Comparison of ENCODE assay signal across 11 cellular contexts in the genomic region with DNA sequence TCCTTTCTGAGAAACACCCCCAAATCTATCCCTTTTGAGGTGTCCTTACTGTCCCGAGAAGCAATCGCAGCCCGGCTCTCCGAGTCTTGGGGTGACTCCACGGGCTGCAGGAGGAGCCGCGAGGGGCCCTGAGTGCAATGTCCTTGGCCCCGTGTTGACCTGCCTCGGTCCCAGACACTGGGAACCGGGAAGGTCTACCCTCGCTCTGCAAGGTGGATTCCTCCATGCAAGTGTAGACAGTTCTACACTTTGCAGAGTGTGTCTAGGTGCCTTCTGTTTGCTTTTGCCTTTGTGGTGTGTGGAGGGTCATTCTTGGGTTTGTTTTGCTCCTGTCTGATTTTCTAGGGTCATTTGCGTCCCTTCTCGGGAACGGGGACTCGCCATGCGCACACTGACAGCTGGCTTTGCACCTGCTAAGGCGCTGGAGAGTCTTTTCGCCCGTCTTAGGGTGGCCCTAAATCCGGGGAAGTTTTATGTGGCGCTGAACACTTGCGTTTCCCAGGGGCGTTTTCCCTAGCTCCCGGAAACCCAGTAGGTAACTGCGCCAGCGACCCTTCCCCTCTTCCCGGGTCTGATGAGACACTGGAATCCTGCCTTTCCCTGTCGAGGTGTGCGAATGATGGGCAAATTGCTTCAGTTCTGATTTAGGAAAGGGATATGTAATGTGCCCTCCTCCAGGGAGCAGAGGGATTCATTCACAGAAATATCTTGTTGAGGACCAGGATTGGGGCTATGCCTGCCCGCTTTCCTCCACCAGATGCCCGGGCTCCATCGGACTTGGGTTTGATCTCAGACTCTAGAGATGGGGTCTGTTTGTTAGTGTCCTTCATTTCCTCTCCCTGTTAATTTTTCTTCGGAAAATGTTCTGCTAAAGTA. TPM values are rescaled to one million over a fixed set of nuclear protein-coding genes. Genes with fewer than 3 reads are reported as not detected.
A peak's percentile ranks its signal among the peaks of the same experiment; 100 is the strongest.
DNase-seq lines count a peak whose midpoint lies in the region; ATAC-seq and TF ChIP-seq lines count a peak whose summit lies in the region.
"Had no signal": no experiment of that assay in that cellular context is flagged by ENCODE, and none has a peak within 500 bp of the region (broad histone marks: within the 10 kb centered on the region; RNA-seq: fewer than 3 reads in every experiment).

No MANE protein-coding gene starts in this region.

- H3K9ac ChIP-seq in SK-N-MC (ENCODE audit: insufficient read length) (no peak overlapping the region), parathyroid adenoma (no peak overlapping the region)

- no peak overlapping the region for H3K27ac Mint-ChIP-seq in T-helper 2 cell treated with Interferon-gamma antibody and Interleukin-4, amounts not matched to agents 5 μg/mL and 100 μg/mL, for 36 hours
- H3K27ac Mint-ChIP-seq: activated naive CD4-positive, alpha-beta T cell treated with anti-CD3 and anti-CD28 coated beads, Interleukin-2, amount 50 U/mL, for 24 hours had no signal

- intact Hi-C loops in left ventricle myocardium superior (cut with micrococcal nuclease) = no loop called here

- H3K36me3 ChIP-seq in SK-N-MC (ENCODE audit: insufficient read depth, low read length) (no peaks in the 10 kb centered on the region), parathyroid adenoma (ENCODE audit: control insufficient read depth, insufficient read depth, low read length) (no peaks in the 10 kb centered on the region)

- H3K79me2 ChIP-seq in parathyroid adenoma = no peaks in the 10 kb centered on the region

- H3K4me3 ChIP-seq in SK-N-MC (peak overlapping the region; percentile 77), parathyroid adenoma (ENCODE audit: low read depth, low read length) (peak overlapping the region; percentile 74)

- H3K4me2 ChIP-seq in parathyroid adenoma (ENCODE audit: low read length) = peak overlapping the region; percentile 88

- no peak overlapping the region for H3K27ac ChIP-seq in SK-N-MC
- no peak overlapping the region for H3K27ac ChIP-seq in parathyroid adenoma

- no peak overlapping the region for H3K4me3 Mint-ChIP-seq in T-helper 2 cell treated with Interferon-gamma antibody and Interleukin-4, amounts not matched to agents 5 μg/mL and 100 μg/mL, for 36 hours
- H3K4me3 Mint-ChIP-seq: activated naive CD4-positive, alpha-beta T cell treated with anti-CD3 and anti-CD28 coated beads, Interleukin-2, amount 50 U/mL, for 24 hours had no signal

- H3K9me3 Mint-ChIP-seq in T-helper 2 cell treated with Interferon-gamma antibody and Interleukin-4, amounts not matched to agents 5 μg/mL and 100 μg/mL, for 36 hours = no peaks in the 10 kb centered on the region
- H3K9me3 Mint-ChIP-seq: activated naive CD4-positive, alpha-beta T cell treated with anti-CD3 and anti-CD28 coated beads, Interleukin-2, amount 50 U/mL, for 24 hours had no signal

- H3K9me3 ChIP-seq in SK-N-MC (ENCODE audit: low read depth, low read length) (no peaks in the 10 kb centered on the region), parathyroid adenoma (ENCODE audit: control insufficient read depth, low read length) (no peaks in the 10 kb centered on the region)

- H3K4me1 Mint-ChIP-seq in T-helper 2 cell treated with Interferon-gamma antibody and Interleukin-4, amounts not matched to agents 5 μg/mL and 100 μg/mL, for 36 hours (ENCODE audit: low read depth) = no peaks in the 10 kb centered on the region

- peaks cover 34% of the 10 kb centered on the region for H3K27me3 Mint-ChIP-seq in T-helper 2 cell treated with Interferon-gamma antibody and Interleukin-4, amounts not matched to agents 5 μg/mL and 100 μg/mL, for 36 hours (ENCODE audit: low read depth)

- peak overlapping the region; percentile 75 for H2AFZ ChIP-seq in parathyroid adenoma

- ATAC-seq in left ventricle myocardium superior (peak; percentile 54), omental fat pad (ENCODE audit: low FRiP score) (no peak), GM19467 (IDR thresholded peaks at IDR 0.05; ENCODE audit: unreplicated experiment) (no peak)

- DNase-seq in GM20000 (ENCODE audit: low spot score) = peak; percentile 14
- DNase-seq in SK-N-MC (ENCODE audit: low read depth, low spot score) = no peak
- DNase-seq in left ventricle myocardium superior = no peak
- DNase-seq in omental fat pad (ENCODE audit: low spot score) = no peak
- no peak for DNase-seq in NCI-H774 (lab: John Stamatoyannopoulos, UW)
- no peak for DNase-seq in T-helper 2 cell treated with Interferon-gamma antibody and Interleukin-4, amounts not matched to agents 5 μg/mL and 100 μg/mL, for 36 hours (ENCODE audit: low spot score)
- DNase-seq: activated CD4-positive, alpha-beta T cell treated with anti-CD3 and anti-CD28 coated beads for 48 hours; NCI-H2029 treated with DMSO at 0.1 percent for 48 hours had no signal

- no peaks in the 10 kb centered on the region for H3K27me3 ChIP-seq in parathyroid adenoma (ENCODE audit: control insufficient read depth, insufficient read depth, low read length)

- H3K4me1 ChIP-seq in parathyroid adenoma = no peaks in the 10 kb centered on the region

- H3K36me3 Mint-ChIP-seq in T-helper 2 cell treated with Interferon-gamma antibody and Interleukin-4, amounts not matched to agents 5 μg/mL and 100 μg/mL, for 36 hours (ENCODE audit: low read depth) = no peaks in the 10 kb centered on the region
- H3K36me3 Mint-ChIP-seq: activated naive CD4-positive, alpha-beta T cell treated with anti-CD3 and anti-CD28 coated beads, Interleukin-2, amount 50 U/mL, for 24 hours had no signal

- TF ChIP-seq CTCF in GM20000 (IDR thresholded peaks at IDR 0.05; ENCODE audit: extremely low read depth, missing control alignments) (no peak), parathyroid adenoma (IDR thresholded peaks at IDR 0.05) (no peak), omental fat pad (IDR thresholded peaks at IDR 0.05) (no peak)

RNA-seq across cellular contexts. Expression of a gene that starts 0.8 kb away (rescaled TPM):
- total RNA-seq in left ventricle myocardium superior (3.1 TPM), omental fat pad (10 to 100 TPM in 2 of 4 donors, 1 to 10 TPM in 1, not detected in 1; 7.8 to 50.5 (median 10.8) TPM)
